ENCODE assay signal across 18 cellular contexts in genomic region chr2:66525609-66526008, GRCh38.
A peak's percentile ranks its signal among the peaks of the same experiment; 100 is the strongest.
DNase-seq lines count a peak whose midpoint lies in the region; ATAC-seq, FAIRE-seq and TF ChIP-seq lines count a peak whose summit lies in the region.
"Had no signal": no experiment of that assay in that cellular context is flagged by ENCODE, and none has a peak within 500 bp of the region (broad histone marks: within the 10 kb centered on the region; RNA-seq: fewer than 3 reads in every experiment).

No MANE protein-coding gene starts in this region.

- H3K4me1 ChIP-seq in SK-N-SH (ENCODE audit: control insufficient read depth in 1 of 2, insufficient read depth in 2 of 2, low read depth in 1 of 2, low read length in 1 of 2), result peaks cover 0 to 18% of the 10 kb centered on the region in 2 experiments; a peak in 2 of 4 replicates
- peaks cover 0 to 7% (median 4%) of the 10 kb centered on the region in 4 experiments; a peak in 3 of 7 replicates for H3K4me1 ChIP-seq in H1 (replicated peaks in 1 of 4; ENCODE audit: control insufficient read depth in 3 of 4, insufficient read depth in 4 of 4, low read length in 3 of 4)
- no peaks in the 10 kb centered on the region for H3K4me1 ChIP-seq in foreskin keratinocyte
- H3K4me1 ChIP-seq: SJCRH30 had no signal

- no peaks in the 10 kb centered on the region for H3K23me2 ChIP-seq in H1 (ENCODE audit: low read depth, low read length)

- no peak for DNase-seq in SK-N-SH
- DNase-seq in H1 (ENCODE audit: low read depth in 1 of 2, low spot score in 2 of 2), result no peak
- DNase-seq in nephron progenitor cell, result no peak
- no peak for DNase-seq in type B pancreatic cell (ENCODE audit: extremely low spot score, unreplicated experiment)
- DNase-seq in SW480 (ENCODE audit: low spot score), result no peak
- no peak for DNase-seq in foreskin keratinocyte
- DNase-seq: COR-L47, DMS153, HCEC 1CT, NCI-H1436 treated with DMSO at 0.1 percent for 48 hours, NCI-H2081, NCI-H524, SJCRH30 had no signal

- no peak overlapping the region for H3K18ac ChIP-seq in H1 (ENCODE audit: extremely low read depth, low read length)

- H3K9me3 ChIP-seq in SK-N-SH, result no peaks in the 10 kb centered on the region
- no peaks in the 10 kb centered on the region for H3K9me3 ChIP-seq in H1 (ENCODE audit: insufficient read depth in 2 of 2, low read depth in 1 of 2, low read length in 1 of 2)
- H3K9me3 ChIP-seq: SJCRH30 had no signal

- no peaks in the 10 kb centered on the region for H3K27me3 ChIP-seq in SK-N-SH (ENCODE audit: insufficient read depth)
- H3K27me3 ChIP-seq in H1 (replicated peaks in 1 of 4; ENCODE audit: control insufficient read depth in 3 of 4, extremely low read depth in 1 of 4, insufficient read depth in 3 of 4, low read length in 3 of 4), result no peaks in the 10 kb centered on the region
- H3K27me3 ChIP-seq in foreskin keratinocyte, result no peaks in the 10 kb centered on the region
- H3K27me3 ChIP-seq: SJCRH30 had no signal

- H2BK12ac ChIP-seq in H1 (ENCODE audit: low read depth, low read length), result no peak overlapping the region

- WGBS in SK-N-SH (ENCODE audit: low lambda C conversion rate), result 90% methylated on average over 5 of the region's 5 CpGs
- 73% methylated on average over 5 of the region's 5 CpGs; no CpG with 5 or more reads in 1 of the 2 experiments for WGBS in H1 (ENCODE audit: extremely low coverage in 1 of 2, insufficient coverage in 1 of 2, insufficient read length in 1 of 2, insufficient replicate concordance in 2 of 2, low coverage in 1 of 2, low lambda C conversion rate in 2 of 2, missing lambda C conversion rate in 1 of 2), 2 experiments

- no peak overlapping the region for H2BK15ac ChIP-seq in H1 (ENCODE audit: low read length)

- H3K4me3 Mint-ChIP-seq in nephron progenitor cell, result peak overlapping the region; percentile 18
- H3K4me3 Mint-ChIP-seq in type B pancreatic cell, result peak overlapping the region; percentile 27
- H3K4me3 Mint-ChIP-seq: IgD-negative memory B cell had no signal

- no peak overlapping the region for H4K8ac ChIP-seq in H1 (ENCODE audit: extremely low read depth, insufficient read depth, low read length)

- peaks cover 3% of the 10 kb centered on the region for H3F3A ChIP-seq in SK-N-SH (replicated peaks; ENCODE audit: insufficient read depth)

- H2AFZ ChIP-seq in SK-N-SH (ENCODE audit: low read depth) (no peak overlapping the region), H1 (ENCODE audit: low read length) (peak overlapping the region; percentile 63; the same call in 1 of the 2 replicates)

- ATAC-seq in SK-N-SH treated with all-trans-retinoic acid at 6 μM for 48 hours (0 out of 3 replicates have a peak, but pooled peaks have one; percentile 20), GM19328 (IDR thresholded peaks at IDR 0.05; ENCODE audit: unreplicated experiment) (no peak), foreskin keratinocyte (no peak)

- POLR2A ChIA-PET in SK-N-SH (lab: Yijun Ruan, JAX) (no interaction called here), H1 (lab: Charles Lee; ENCODE audit: partially characterized antibody) (no interaction called here)

- H3K9me2 ChIP-seq in SK-N-SH, result no peaks in the 10 kb centered on the region

- H3K9me3 Mint-ChIP-seq in nephron progenitor cell (no peaks in the 10 kb centered on the region), type B pancreatic cell (no peaks in the 10 kb centered on the region)

- TF ChIP-seq RAD21 in SK-N-SH (IDR thresholded peaks at IDR 0.05; ENCODE audit: low read length) (no peak), H1 (IDR thresholded peaks at IDR 0.05 in 1 of 2, conservative IDR thresholded peaks at IDR 0.05 in 1 of 2; ENCODE audit: low read depth in 2 of 2, low read length in 2 of 2) (no peak)

- no peaks in the 10 kb centered on the region for H3K79me1 ChIP-seq in H1 (ENCODE audit: low read depth, low read length)

- H4K20me1 ChIP-seq in SK-N-SH (ENCODE audit: insufficient read depth), result no peaks in the 10 kb centered on the region; the same call in 1 of the 2 replicates
- H4K20me1 ChIP-seq in H1 (replicated peaks in 1 of 2; ENCODE audit: control insufficient read depth in 1 of 2, insufficient read depth in 2 of 2, low read length in 2 of 2), result no peaks in the 10 kb centered on the region

- no peak for FAIRE-seq in H1 (lab: Jason Lieb, UNC)

- H3K4me3 ChIP-seq in SK-N-SH (ENCODE audit: low read depth in 2 of 2, low read length in 1 of 2) (no peak overlapping the region), H1 (ENCODE audit: extremely low read depth in 1 of 4, insufficient read depth in 2 of 4, low read depth in 3 of 4, low read length in 4 of 4) (no peak overlapping the region)
- H3K4me3 ChIP-seq: SJCRH30 had no signal

- H3K9ac ChIP-seq in SK-N-SH (no peak overlapping the region), H1 (replicated peaks in 1 of 4; ENCODE audit: extremely low read depth in 1 of 4, low read depth in 3 of 4, low read length in 3 of 4) (no peak overlapping the region)

- H3K79me2 ChIP-seq in SK-N-SH (ENCODE audit: insufficient read depth) (0 out of 2 replicates have a peak, but pooled peaks cover 4% of the 10 kb centered on the region), H1 (ENCODE audit: control insufficient read depth in 1 of 2, insufficient read depth in 2 of 2, low read length in 2 of 2) (no peaks in the 10 kb centered on the region)

- TF ChIP-seq CTCF in SK-N-SH (IDR thresholded peaks at IDR 0.05), result no peak
- no peak for TF ChIP-seq CTCF in H1 (IDR thresholded peaks at IDR 0.05; ENCODE audit: control extremely low read depth in 1 of 3, insufficient read depth in 1 of 3, low read depth in 1 of 3, low read length in 3 of 3)
- no peak for TF ChIP-seq CTCF in nephron progenitor cell (IDR thresholded peaks at IDR 0.05)
- no peak for TF ChIP-seq CTCF in type B pancreatic cell (conservative IDR thresholded peaks at IDR 0.05)
- no peak for TF ChIP-seq CTCF in foreskin keratinocyte (conservative IDR thresholded peaks at IDR 0.05)

- H3K4me1 Mint-ChIP-seq in nephron progenitor cell, result peaks cover 58% of the 10 kb centered on the region
- peaks cover 37% of the 10 kb centered on the region for H3K4me1 Mint-ChIP-seq in type B pancreatic cell (ENCODE audit: unreplicated experiment)
- H3K4me1 Mint-ChIP-seq: IgD-negative memory B cell had no signal

- H2BK20ac ChIP-seq in H1 (ENCODE audit: low read length), result no peak overlapping the region

- peaks cover 20 to 40% of the 10 kb centered on the region in 2 experiments for H3K36me3 ChIP-seq in SK-N-SH (replicated peaks in 1 of 2; ENCODE audit: control insufficient read depth in 1 of 2, insufficient read depth in 2 of 2, low read length in 1 of 2)
- H3K36me3 ChIP-seq in H1 (ENCODE audit: control insufficient read depth in 2 of 4, insufficient read depth in 4 of 4, low read length in 3 of 4), result no peaks in the 10 kb centered on the region
- H3K36me3 ChIP-seq: SJCRH30 had no signal

- H3K27me3 Mint-ChIP-seq in nephron progenitor cell (ENCODE audit: low read depth, poor library complexity) (no peaks in the 10 kb centered on the region), type B pancreatic cell (no peaks in the 10 kb centered on the region)

- no peak overlapping the region for H3K4ac ChIP-seq in H1 (replicated peaks; ENCODE audit: insufficient read length, low read depth, low read length)

- H3K36me3 Mint-ChIP-seq in nephron progenitor cell (ENCODE audit: low read depth) (peaks cover 85% of the 10 kb centered on the region), type B pancreatic cell (peaks cover 50% of the 10 kb centered on the region)
- H3K36me3 Mint-ChIP-seq: IgD-negative memory B cell had no signal

- H3K27ac ChIP-seq in SK-N-SH (ENCODE audit: low read depth in 2 of 2, low read length in 1 of 2) (no peak overlapping the region; a peak in 1 of 4 replicates), H1 (ENCODE audit: low read depth, low read length) (no peak overlapping the region), foreskin keratinocyte (no peak overlapping the region)
- H3K27ac ChIP-seq: 22Rv1, C4-2B, SJCRH30 had no signal

- TF ChIP-seq POLR2A in H1 (IDR thresholded peaks at IDR 0.05; ENCODE audit: control extremely low read depth in 1 of 2, low read depth in 2 of 2, low read length in 2 of 2), result no peak

- no peak overlapping the region for H3K14ac ChIP-seq in H1 (ENCODE audit: insufficient read length)

- no peak overlapping the region for H2BK120ac ChIP-seq in H1 (replicated peaks; ENCODE audit: low read depth, low read length)

- H2BK5ac ChIP-seq in H1 (ENCODE audit: low read depth, low read length), result no peak overlapping the region

- peak overlapping the region; percentile 83 for H3K27ac Mint-ChIP-seq in nephron progenitor cell
- peak overlapping the region; percentile 57 for H3K27ac Mint-ChIP-seq in type B pancreatic cell
- H3K27ac Mint-ChIP-seq: IgD-negative memory B cell had no signal

- no peak overlapping the region for H2AK5ac ChIP-seq in H1 (ENCODE audit: low read depth, low read length)

- H3K23ac ChIP-seq in H1 (ENCODE audit: insufficient read length), result no peak overlapping the region

- TF ChIP-seq EP300 in SK-N-SH (IDR thresholded peaks at IDR 0.05; ENCODE audit: borderline replicate concordance in 1 of 2, low read depth in 1 of 2, low read length in 1 of 2), result no peak
- TF ChIP-seq EP300 in H1 (IDR thresholded peaks at IDR 0.05; ENCODE audit: borderline replicate concordance in 1 of 2, low read depth in 2 of 2, low read length in 2 of 2), result no peak

- H4K91ac ChIP-seq in H1 (replicated peaks; ENCODE audit: insufficient read length, low read length), result no peak overlapping the region

- H3K4me2 ChIP-seq in SK-N-SH (no peak overlapping the region), H1 (ENCODE audit: insufficient read depth in 1 of 2, low read depth in 2 of 2, low read length in 2 of 2) (no peak overlapping the region)

- H4K5ac ChIP-seq in H1 (ENCODE audit: insufficient read length, low read depth, low read length), result no peak overlapping the region

- CTCF ChIA-PET in SK-N-SH (lab: Yijun Ruan, JAX), result interaction anchor here (0.7 to 1.2 kb wide), 2 partner anchors 12 to 50 kb away, joined by 3 read pairs; no protein-coding TSS in a partner anchor
- CTCF ChIA-PET in H1 (lab: Charles Lee; ENCODE audit: partially characterized antibody), result interaction anchor here (0.9 to 1.2 kb wide), 2 partner anchors 14 to 49 kb away, joined by 3 to 4 read pairs; no protein-coding TSS in a partner anchor

- H3K56ac ChIP-seq in H1 (replicated peaks; ENCODE audit: insufficient read length, low read depth, low read length), result no peak overlapping the region

TF ChIP-seq in SK-N-SH treated with all-trans-retinoic acid at 6 μM for 48 hours, 23 proteins besides CTCF, POLR2A, EP300 and RAD21 (continues in another document):
- no peak for TF ChIP-seq OSR1 (CRISPR knock-in tag; IDR thresholded peaks at IDR 0.05)

TF ChIP-seq in SK-N-SH, 30 proteins besides CTCF, POLR2A, EP300 and RAD21 (continues in another document):
- TF ChIP-seq TCF12 (IDR thresholded peaks at IDR 0.05) (no peak), RXRA (IDR thresholded peaks at IDR 0.05; ENCODE audit: borderline replicate concordance, low read depth) (no peak), GABPA (IDR thresholded peaks at IDR 0.05; ENCODE audit: low read depth) (no peak), JUND (IDR thresholded peaks at IDR 0.05) (no peak)

TF ChIP-seq in H1, 55 proteins besides CTCF, POLR2A, EP300 and RAD21 (continues in another document):
- TF ChIP-seq BCL11A (IDR thresholded peaks at IDR 0.05; ENCODE audit: low read depth in 2 of 2, low read length in 2 of 2), result no peak
- no peak for TF ChIP-seq CREB1 (IDR thresholded peaks at IDR 0.05)
- no peak for TF ChIP-seq SAP30 (IDR thresholded peaks at IDR 0.05; ENCODE audit: insufficient read depth, insufficient replicate concordance, low read length)
- no peak for TF ChIP-seq KDM1A (IDR thresholded peaks at IDR 0.05; ENCODE audit: borderline replicate concordance, low read length)
